Comparison of ENCODE assay signal across 14 cellular contexts in the genomic region with DNA sequence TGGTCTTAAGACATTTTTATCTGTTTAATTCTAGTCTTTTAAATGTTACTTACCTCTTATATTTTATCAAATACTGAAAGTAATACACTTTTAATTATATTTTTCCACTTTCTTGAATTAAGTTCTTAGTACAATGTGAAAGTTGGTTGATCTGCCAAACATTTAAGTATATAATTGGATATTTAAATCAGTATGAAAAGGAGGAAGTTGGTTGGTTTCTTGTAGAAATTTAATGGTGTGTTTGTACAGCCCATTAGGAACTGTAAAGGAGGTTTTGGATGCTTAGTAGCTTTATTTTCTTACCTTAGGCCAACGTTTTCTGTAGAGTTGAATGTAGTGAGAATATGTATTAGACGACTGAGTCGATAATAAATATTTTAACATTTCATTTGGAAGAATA. TPM values are rescaled to one million over a fixed set of nuclear protein-coding genes. Genes with fewer than 3 reads are reported as not detected.
A peak's percentile ranks its signal among the peaks of the same experiment; 100 is the strongest.
DNase-seq lines count a peak whose midpoint lies in the region; ATAC-seq, FAIRE-seq and TF ChIP-seq lines count a peak whose summit lies in the region.
"Had no signal": no experiment of that assay in that cellular context is flagged by ENCODE, and none has a peak within 500 bp of the region (broad histone marks: within the 10 kb centered on the region; RNA-seq: fewer than 3 reads in every experiment).

No MANE protein-coding gene starts in this region.

- no peak overlapping the region for H2AFZ ChIP-seq in K562 (ENCODE audit: low read depth, low read length)

- H3K4me1 Mint-ChIP-seq in activated CD8-positive, alpha-beta memory T cell treated with anti-CD3 and anti-CD28 coated beads, Interleukin-2, amount 10 ng/mL, durations not matched to agents 7 days and 5 days, result peaks cover 61% of the 10 kb centered on the region

- H4K20me1 ChIP-seq in K562 (replicated peaks; ENCODE audit: control insufficient read depth, insufficient read depth, low read length), result peaks cover 11% of the 10 kb centered on the region

- H3K27ac ChIP-seq in K562 (ENCODE audit: extremely low read depth, low read depth, low read length) (peak overlapping the region; percentile 45; the same call in 2 of the 3 replicates), skeletal muscle tissue (ENCODE audit: low read depth, low read length) (no peak overlapping the region), heart left ventricle (no peak overlapping the region)
- H3K27ac ChIP-seq: adrenal gland, sigmoid colon had no signal

- H3K4me3 Mint-ChIP-seq in activated CD8-positive, alpha-beta memory T cell treated with anti-CD3 and anti-CD28 coated beads, Interleukin-2, amount 10 ng/mL, durations not matched to agents 7 days and 5 days, result peak overlapping the region; percentile 63

- H3K27ac Mint-ChIP-seq in activated CD8-positive, alpha-beta memory T cell treated with anti-CD3 and anti-CD28 coated beads, Interleukin-2, amount 10 ng/mL, durations not matched to agents 7 days and 5 days, result peak overlapping the region; percentile 42

- CTCF ChIA-PET in activated CD8-positive, alpha-beta memory T cell treated with anti-CD3 and anti-CD28 coated beads, Interleukin-2, amount 10 ng/mL, durations not matched to agents 7 days and 5 days (lab: Charles Lee), result interaction anchor here (0.7 to 3.2 kb wide), 3 partner anchors 20 to 138 kb away, joined by 3 to 10 read pairs (median 3); no protein-coding TSS in a partner anchor
- CTCF ChIA-PET in K562 (lab: Yijun Ruan, JAX; ENCODE audit: low intra/inter-chr PET ratio), result interaction anchor here (0.6 to 0.9 kb wide), 2 partner anchors 86 to 171 kb away, joined by 3 to 5 read pairs; no protein-coding TSS in a partner anchor

- H3K4me2 ChIP-seq in K562 (ENCODE audit: insufficient read depth, low read length), result peak overlapping the region; percentile 56

- H3K27me3 Mint-ChIP-seq in activated CD8-positive, alpha-beta memory T cell treated with anti-CD3 and anti-CD28 coated beads, Interleukin-2, amount 10 ng/mL, durations not matched to agents 7 days and 5 days, result no peaks in the 10 kb centered on the region

- H3K4me3 ChIP-seq in K562 (peak overlapping the region; percentile 16; the same call in 1 of the 2 replicates), skeletal muscle tissue (ENCODE audit: low read length in 3 of 3) (no peak overlapping the region), heart left ventricle (no peak overlapping the region)
- H3K4me3 ChIP-seq: adrenal gland, sigmoid colon had no signal

- intact Hi-C loops in K562 (cut with micrococcal nuclease) (no loop called here), heart left ventricle (cut with DNase I) (loop anchor here in 5 of 10 donors (5.0 to 10.0 kb wide), 4 partner anchors 112 to 234 kb away; no protein-coding TSS in a partner anchor)

- POLR2A ChIA-PET in K562 (lab: Yijun Ruan, JAX), result interaction anchor here (1.4 kb wide), 1 partner anchor 27 kb away, joined by 4 read pairs; no protein-coding TSS in a partner anchor

- no peaks in the 10 kb centered on the region for H3K9me3 Mint-ChIP-seq in activated CD8-positive, alpha-beta memory T cell treated with anti-CD3 and anti-CD28 coated beads, Interleukin-2, amount 10 ng/mL, durations not matched to agents 7 days and 5 days (ENCODE audit: low read depth)

- no peak for TF ChIP-seq POLR2A in K562 (conservative IDR thresholded peaks at IDR 0.05)
- no peak for TF ChIP-seq POLR2A in heart left ventricle (IDR thresholded peaks at IDR 0.05)

- no peaks in the 10 kb centered on the region for H3K9me1 ChIP-seq in K562 (ENCODE audit: control insufficient read depth, insufficient read depth, low read length)

- peaks cover 100% of the 10 kb centered on the region for H3K79me2 ChIP-seq in K562 (ENCODE audit: control insufficient read depth, insufficient read depth, low read length)

- no TSS peak for BruUV-seq in K562 (replicated peaks; lab: Mats Ljungman, UMichigan)

- H3K9me3 ChIP-seq in K562 (replicated peaks; ENCODE audit: control insufficient read depth, insufficient read depth, low read depth, low read length) (no peaks in the 10 kb centered on the region), skeletal muscle tissue (ENCODE audit: control insufficient read depth in 3 of 3, low read length in 3 of 3) (no peaks in the 10 kb centered on the region), heart left ventricle (no peaks in the 10 kb centered on the region)
- H3K9me3 ChIP-seq: adrenal gland, sigmoid colon had no signal

- H3K36me3 ChIP-seq in K562 (ENCODE audit: control insufficient read depth, insufficient read depth, low read length), result peaks cover 2% of the 10 kb centered on the region; the same call in 2 of the 3 replicates
- H3K36me3 ChIP-seq in skeletal muscle tissue (ENCODE audit: control insufficient read depth in 3 of 3, insufficient read depth in 3 of 3, low read length in 3 of 3), result no peaks in the 10 kb centered on the region
- H3K36me3 ChIP-seq in heart left ventricle, result no peaks in the 10 kb centered on the region
- H3K36me3 ChIP-seq: adrenal gland, sigmoid colon had no signal

- H3K4me1 ChIP-seq in K562 (replicated peaks in 1 of 2; ENCODE audit: control insufficient read depth in 2 of 2, insufficient read depth in 2 of 2, low read length in 2 of 2) (peaks cover 13 to 33% of the 10 kb centered on the region in 2 experiments), skeletal muscle tissue (ENCODE audit: control insufficient read depth in 3 of 3, insufficient read depth in 3 of 3, low read length in 3 of 3) (peaks cover 43 to 46% (median 46%) of the 10 kb centered on the region in 3 donors), heart left ventricle (peaks cover 0 to 83% (median 58%) of the 10 kb centered on the region in 12 donors)

- no peak for TF ChIP-seq CTCF in K562 (IDR thresholded peaks at IDR 0.05 in 2 of 3, conservative IDR thresholded peaks at IDR 0.05 in 1 of 3; ENCODE audit: insufficient read depth in 2 of 3, low read depth in 1 of 3, low read length in 3 of 3)
- TF ChIP-seq CTCF in heart left ventricle (IDR thresholded peaks at IDR 0.05), result no peak

- no peak for FAIRE-seq in K562 (lab: Jason Lieb, UNC)
- FAIRE-seq: H1, TTC549 had no signal

- H3K9ac ChIP-seq in K562 (ENCODE audit: insufficient read depth in 1 of 2, low read depth in 2 of 2, low read length in 2 of 2) (peak overlapping the region in 1 of 2 experiments; percentile 73; a peak in 2 of 4 replicates), skeletal muscle tissue (ENCODE audit: low read depth in 1 of 3, low read length in 3 of 3) (peak overlapping the region in 2 of 3 donors; percentile 24 to 35)

- no peak for DNase-seq in activated CD8-positive, alpha-beta memory T cell treated with anti-CD3 and anti-CD28 coated beads, Interleukin-2, amount 10 ng/mL, durations not matched to agents 7 days and 5 days
- DNase-seq in activated CD8-positive, alpha-beta memory T cell treated with anti-CD3 and anti-CD28 coated beads for 24 hours, result no peak
- DNase-seq in NOMO-1 treated with DMSO at 0.1 percent for 48 hours (lab: John Stamatoyannopoulos, UW; ENCODE audit: unreplicated experiment) (peak; percentile 69), K562 (ENCODE audit: extremely low read depth in 1 of 4, low spot score in 3 of 4) (no peak), heart left ventricle (no peak), NCI-H510A treated with DMSO at 0.1 percent for 48 hours (lab: John Stamatoyannopoulos, UW) (no peak)
- DNase-seq: adrenal gland, midbrain, NCI-H1092 treated with DMSO at 0.1 percent for 48 hours, sigmoid colon had no signal

- TF ChIP-seq RAD21 in K562 (CRISPR knock-in tag; conservative IDR thresholded peaks at IDR 0.05 in 1 of 2, IDR thresholded peaks at IDR 0.05 in 1 of 2), result no peak

- in situ Hi-C loops in K562 (cut with MboI), result no loop called here

- ATAC-seq in activated CD8-positive, alpha-beta memory T cell treated with anti-CD3 and anti-CD28 coated beads, Interleukin-2, amount 10 ng/mL, durations not matched to agents 7 days and 5 days, result no peak
- ATAC-seq in K562 (no peak), heart left ventricle (no peak), GM21825 (IDR thresholded peaks at IDR 0.05; ENCODE audit: unreplicated experiment) (no peak)

- 16% methylated on average over 3 of the region's 3 CpGs for WGBS in K562 (ENCODE audit: insufficient coverage, low coverage, missing lambda C conversion rate)
- WGBS in heart left ventricle, 4 donors, result 59 to 69% (median 62%) methylated on average over 3 of the region's 3 CpGs

- peaks cover 14% of the 10 kb centered on the region for H3K36me3 Mint-ChIP-seq in activated CD8-positive, alpha-beta memory T cell treated with anti-CD3 and anti-CD28 coated beads, Interleukin-2, amount 10 ng/mL, durations not matched to agents 7 days and 5 days

- no peak for TF ChIP-seq EP300 in K562 (IDR thresholded peaks at IDR 0.05; ENCODE audit: low read length)

- H3K27me3 ChIP-seq in K562 (ENCODE audit: control insufficient read depth in 2 of 2, insufficient read depth in 2 of 2, low read length in 2 of 2) (no peaks in the 10 kb centered on the region), skeletal muscle tissue (ENCODE audit: control insufficient read depth in 3 of 3, insufficient read depth in 3 of 3, low read length in 3 of 3) (no peaks in the 10 kb centered on the region), heart left ventricle (no peaks in the 10 kb centered on the region)
- H3K27me3 ChIP-seq: adrenal gland, sigmoid colon had no signal

RNA-seq across cellular contexts. Expression of gene NFATC3, which starts 5.4 kb away (rescaled TPM):
- 100 to 1,000 TPM; 176 to 183 TPM for total RNA-seq in activated CD8-positive, alpha-beta memory T cell treated with anti-CD3 and anti-CD28 coated beads, Interleukin-2, amount 10 ng/mL, durations not matched to agents 7 days and 5 days
- 152 and 242 TPM in 2 replicates for total RNA-seq in K562 (2011; cell fraction: chromatin; rRNA removed; ENCODE audit: low replicate concordance)
- total RNA-seq in K562 (2011; cell fraction: nucleolus; rRNA removed), result 77.9 and 81.3 TPM in 2 replicates
- total RNA-seq in K562 (2011; cell fraction: nucleoplasm; rRNA removed), result 116 and 142 TPM in 2 replicates
- 58.1 and 61.4 TPM in 2 replicates for total RNA-seq in K562 (2014; rRNA removed)
- 56.9 and 65.9 TPM in 2 replicates for total RNA-seq in K562 (2014; rRNA removed; fragmentation: Illumina TruSeq; extraction: Trizol)
- total RNA-seq in K562 (2015; rRNA removed; fragmentation: Illumina TruSeq; extraction: Trizol), result 56.8 and 59.4 TPM in 2 replicates
- 86.7 and 98.4 TPM in 2 replicates for total RNA-seq in K562 (2021)
- polyA plus RNA-seq in K562 (2011; rRNA removed), result 70.7 and 96.9 TPM in 2 replicates
- polyA plus RNA-seq in K562 (2011; cell fraction: cytosol; rRNA removed), result 71.3 and 73.3 TPM in 2 replicates
- polyA plus RNA-seq in K562 (2011; cell fraction: nucleus; rRNA removed), result 58.7 and 63.9 TPM in 2 replicates
- 31.9 and 42.7 TPM in 2 replicates for polyA plus RNA-seq in K562 (2012)
- 55.3 and 63.6 TPM in 2 replicates for polyA plus RNA-seq in K562 (2014; fragmentation: Illumina TruSeq; extraction: Trizol)
- 10 to 100 TPM; 15.7 to 19.1 TPM for polyA plus RNA-seq in K562 (2014; fragmentation: Nextera tagmentation; extraction: Ambion mirVana)
- 47.3 and 54.8 TPM in 2 replicates for polyA plus RNA-seq in K562 (2014; rRNA removed)
- 214 and 224 TPM in 2 replicates for polyA minus RNA-seq in K562 (2011; rRNA and poly(A)+ RNA removed)
- polyA minus RNA-seq in K562 (2011; cell fraction: cytosol; rRNA and poly(A)+ RNA removed), result 65.3 and 93.0 TPM in 2 replicates
- polyA minus RNA-seq in K562 (2011; cell fraction: nucleus; rRNA and poly(A)+ RNA removed), result 63.7 and 91.3 TPM in 2 replicates
- total RNA-seq in skeletal muscle tissue, result 29.2 TPM
- total RNA-seq in heart left ventricle, result 10 to 100 TPM; 20.6 to 35.1 (median 28.8) TPM
- 10 to 100 TPM in 1 of 2 donors, 1 to 10 TPM in 1; 5.9 to 12.1 TPM for polyA plus RNA-seq in heart left ventricle
